ENCODE assay signal across 8 cellular contexts in the genomic region with DNA sequence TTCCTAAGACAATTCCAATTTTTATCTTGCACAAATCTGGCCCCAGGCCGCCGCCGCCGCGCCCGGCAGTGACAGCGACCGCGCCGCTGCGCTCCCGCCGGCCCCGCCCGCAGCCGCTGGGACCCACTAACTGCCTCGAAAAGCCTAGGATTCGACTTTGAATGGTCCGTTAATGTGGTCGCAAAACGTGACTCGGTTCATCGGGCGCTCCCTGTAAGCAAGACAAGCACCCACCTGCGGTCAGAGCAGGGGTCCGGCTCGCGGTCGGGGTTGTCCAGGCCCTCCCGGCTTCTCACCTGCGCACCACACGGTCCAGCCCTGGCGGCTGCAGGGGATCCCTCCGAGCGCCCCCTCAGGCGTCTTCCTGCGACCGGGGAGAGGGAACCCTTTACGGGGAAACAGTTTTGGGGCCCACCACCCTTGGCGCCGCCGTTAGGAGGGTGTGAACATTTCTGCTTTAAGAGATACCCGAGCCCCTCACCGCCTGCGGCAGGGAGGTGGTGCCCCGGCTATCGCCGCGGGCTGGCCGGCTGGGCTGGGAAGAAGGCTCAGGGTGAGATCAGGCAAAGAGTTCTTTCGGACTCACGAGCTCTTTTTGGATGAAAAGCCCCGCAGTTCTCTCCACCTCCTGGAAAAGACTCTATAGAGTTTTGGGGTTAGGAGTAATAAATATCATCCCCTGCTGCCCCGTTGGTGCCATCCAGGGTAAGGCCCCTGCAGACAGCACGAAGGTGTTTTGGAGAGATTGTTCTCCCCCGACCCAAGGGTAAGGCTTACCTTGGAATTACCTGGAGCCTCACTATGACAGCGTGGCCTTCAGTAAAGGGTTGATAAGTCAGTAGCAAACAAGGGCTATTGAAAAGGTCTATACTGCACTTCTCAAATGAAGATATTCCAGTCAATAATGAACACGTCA. TPM values are rescaled to one million over a fixed set of nuclear protein-coding genes. Genes with fewer than 3 reads are reported as not detected.
A peak's percentile ranks its signal among the peaks of the same experiment; 100 is the strongest.
DNase-seq lines count a peak whose midpoint lies in the region; ATAC-seq and TF ChIP-seq lines count a peak whose summit lies in the region.

No MANE protein-coding gene starts in this region.

- H3K4me1 ChIP-seq in CD4-positive, alpha-beta memory T cell (ENCODE audit: insufficient read depth, low read length), result peaks cover 10% of the 10 kb centered on the region
- H3K4me1 ChIP-seq in stomach, result peaks cover 7 to 15% (median 12%) of the 10 kb centered on the region in 4 donors

- 2 to 5% (median 3%) methylated on average over 44 to 58 of the region's 58 CpGs for WGBS in stomach, 5 donors

- ATAC-seq in activated naive CD8-positive, alpha-beta T cell treated with anti-CD3 and anti-CD28 coated beads, Interleukin-2, amount 50 U/mL, for 24 hours, result peak; percentile 74
- no peak for ATAC-seq in GM21367 (IDR thresholded peaks at IDR 0.05; ENCODE audit: unreplicated experiment)

- no peak for TF ChIP-seq EP300 in stomach (IDR thresholded peaks at IDR 0.05)

- no peak for TF ChIP-seq CTCF in stomach (IDR thresholded peaks at IDR 0.05)

- no peaks in the 10 kb centered on the region for H3K36me3 Mint-ChIP-seq in CD4-positive, alpha-beta memory T cell
- H3K36me3 Mint-ChIP-seq in activated naive CD8-positive, alpha-beta T cell treated with anti-CD3 and anti-CD28 coated beads, Interleukin-2, amount 50 U/mL, for 24 hours (ENCODE audit: low read depth), result no peaks in the 10 kb centered on the region

- POLR2A ChIA-PET in CD4-positive, alpha-beta memory T cell (lab: Charles Lee; ENCODE audit: partially characterized antibody), result no interaction called here

- intact Hi-C loops in CD4-positive, alpha-beta memory T cell (cut with micrococcal nuclease), result no loop called here
- intact Hi-C loops in stomach (cut with DNase I; ENCODE audit: low total_unique reads), result no loop called here

- H3K27me3 ChIP-seq in CD4-positive, alpha-beta memory T cell (ENCODE audit: insufficient read depth, low read length), result no peaks in the 10 kb centered on the region
- H3K27me3 ChIP-seq in stomach, result peaks cover 6 to 66% (median 19%) of the 10 kb centered on the region in 3 donors

- peaks cover 13 to 29% of the 10 kb centered on the region in 2 donors for H3K27me3 Mint-ChIP-seq in CD4-positive, alpha-beta memory T cell
- peaks cover 17% of the 10 kb centered on the region for H3K27me3 Mint-ChIP-seq in activated naive CD8-positive, alpha-beta T cell treated with anti-CD3 and anti-CD28 coated beads, Interleukin-2, amount 50 U/mL, for 24 hours

- H3K4me3 Mint-ChIP-seq in CD4-positive, alpha-beta memory T cell, result peak overlapping the region; percentile 54 to 78 (median 62)
- peak overlapping the region; percentile 38 for H3K4me3 Mint-ChIP-seq in activated naive CD8-positive, alpha-beta T cell treated with anti-CD3 and anti-CD28 coated beads, Interleukin-2, amount 50 U/mL, for 24 hours

- no peaks in the 10 kb centered on the region for H3K9me3 ChIP-seq in CD4-positive, alpha-beta memory T cell (ENCODE audit: control insufficient read depth in 1 of 2, low read length in 2 of 2)
- H3K9me3 ChIP-seq in KOPT-K1 (ENCODE audit: insufficient read depth, low read length, poor library complexity, severe bottlenecking) (no peaks in the 10 kb centered on the region), iPS-18c (ENCODE audit: control insufficient read depth, insufficient read depth, low read length) (no peaks in the 10 kb centered on the region), stomach (no peaks in the 10 kb centered on the region)

- H3K27ac Mint-ChIP-seq in CD4-positive, alpha-beta memory T cell, result peak overlapping the region in 2 of 7 donors; percentile 47 to 69
- H3K27ac Mint-ChIP-seq in activated naive CD8-positive, alpha-beta T cell treated with anti-CD3 and anti-CD28 coated beads, Interleukin-2, amount 50 U/mL, for 24 hours, result no peak overlapping the region

- peak in 1 of 5 donors; percentile 12 for DNase-seq in CD4-positive, alpha-beta memory T cell
- DNase-seq in activated naive CD8-positive, alpha-beta T cell treated with anti-CD3 and anti-CD28 coated beads, Interleukin-2, amount 50 U/mL, for 24 hours, result peak; percentile 46
- DNase-seq in stomach (no peak), foreskin melanocyte (no peak), NCI-H2081 (lab: John Stamatoyannopoulos, UW) (no peak)

- peaks cover 4 to 10% (median 5%) of the 10 kb centered on the region in 4 donors for H3K4me1 Mint-ChIP-seq in CD4-positive, alpha-beta memory T cell
- H3K4me1 Mint-ChIP-seq in activated naive CD8-positive, alpha-beta T cell treated with anti-CD3 and anti-CD28 coated beads, Interleukin-2, amount 50 U/mL, for 24 hours, result peaks cover 2% of the 10 kb centered on the region

- no peaks in the 10 kb centered on the region for H3K36me3 ChIP-seq in CD4-positive, alpha-beta memory T cell (ENCODE audit: insufficient read depth, low read length)
- H3K36me3 ChIP-seq in KOPT-K1 (ENCODE audit: insufficient read depth, low read length) (no peaks in the 10 kb centered on the region), stomach (no peaks in the 10 kb centered on the region)

- no peaks in the 10 kb centered on the region for H3K9me3 Mint-ChIP-seq in CD4-positive, alpha-beta memory T cell
- H3K9me3 Mint-ChIP-seq in activated naive CD8-positive, alpha-beta T cell treated with anti-CD3 and anti-CD28 coated beads, Interleukin-2, amount 50 U/mL, for 24 hours, result no peaks in the 10 kb centered on the region

- no peak overlapping the region for H3K27ac ChIP-seq in CD4-positive, alpha-beta memory T cell (ENCODE audit: low read depth, low read length)
- H3K27ac ChIP-seq in KOPT-K1 (ENCODE audit: low read depth, low read length, poor library complexity, severe bottlenecking) (peak overlapping the region; percentile 34), stomach (peak overlapping the region in 1 of 5 donors; percentile 7)

- CTCF ChIA-PET in CD4-positive, alpha-beta memory T cell (lab: Charles Lee; ENCODE audit: partially characterized antibody), result interaction anchor here (0.6 to 0.8 kb wide), 2 partner anchors 20 to 86 kb away, joined by 3 read pairs; no protein-coding TSS in a partner anchor

- H3K4me3 ChIP-seq in CD4-positive, alpha-beta memory T cell (ENCODE audit: low read length in 2 of 2), result peak overlapping the region in 1 of 2 donors; percentile 22
- H3K4me3 ChIP-seq in iPS-18c (ENCODE audit: insufficient read depth, low read depth, low read length), result peak overlapping the region; percentile 66
- peak overlapping the region; percentile 39 to 52 (median 40) for H3K4me3 ChIP-seq in stomach

- no peak for TF ChIP-seq POLR2A in stomach (IDR thresholded peaks at IDR 0.05)

RNA-seq across cellular contexts. Expression of a gene that starts 13.6 kb away (rescaled TPM):
- total RNA-seq in CD4-positive, alpha-beta memory T cell, result 10 to 100 TPM; 32.4 to 33.4 TPM
- polyA plus RNA-seq in CD4-positive, alpha-beta memory T cell, result 10 to 100 TPM in 1 of 2 donors, 1 to 10 TPM in 1; 4.8 to 18.3 TPM
- total RNA-seq in stomach, result 10 to 100 TPM; 14.5 to 25.2 (median 18.1) TPM
- 1 to 10 TPM; 4.5 to 5.5 (median 4.7) TPM for polyA plus RNA-seq in stomach

RNA-seq across cellular contexts. Expression of a gene that starts 47.2 kb away (rescaled TPM):
- total RNA-seq in CD4-positive, alpha-beta memory T cell, result 1 to 10 TPM; 4.6 to 6.1 TPM
- polyA plus RNA-seq in CD4-positive, alpha-beta memory T cell, result 10 to 100 TPM in 1 of 2 donors, 1 to 10 TPM in 1; 8.6 to 10.6 TPM
- total RNA-seq in stomach, result 1 to 10 TPM in 3 of 5 donors, under 1 TPM in 1, not detected in 1; 0.89 to 8.8 (median 3.5) TPM
- 1 to 10 TPM; 1.5 to 6.3 (median 6.1) TPM for polyA plus RNA-seq in stomach
